Comparison of ENCODE assay signal across 35 cellular contexts in the genomic region with DNA sequence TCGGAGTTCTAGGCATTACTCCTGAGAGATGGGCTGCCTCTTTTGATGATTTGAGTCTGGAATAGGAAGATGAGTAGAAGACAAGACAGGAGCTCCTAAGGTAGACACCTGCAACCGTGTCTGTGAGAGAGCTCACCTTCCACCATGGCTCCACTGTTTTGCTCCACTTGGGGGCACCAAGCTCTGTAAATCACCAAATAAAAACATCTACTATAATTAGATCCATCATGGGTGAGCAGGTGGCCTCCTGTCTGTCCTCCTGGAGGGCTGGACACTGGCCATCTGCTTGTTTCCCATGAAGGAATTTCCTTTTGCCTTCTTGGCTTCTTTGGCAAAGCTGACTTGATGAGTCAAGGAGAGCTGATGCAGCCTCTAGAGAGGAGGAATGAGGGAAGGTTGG.
"Had no signal": no experiment of that assay in that cellular context is flagged by ENCODE, and none has a peak within 500 bp of the region (broad histone marks: within the 10 kb centered on the region; RNA-seq: fewer than 3 reads in every experiment).

No MANE protein-coding gene starts in this region.

- FAIRE-seq: RCC 7860, TTC549 had no signal

- H3K4me3 ChIP-seq: cardiac muscle cell, PC-9 had no signal

- H3K4me2 ChIP-seq: PC-9 had no signal

- ATAC-seq: activated CD4-positive, alpha-beta T cell treated with anti-CD3 and anti-CD28 coated beads for 36 hours; activated CD4-positive, CD25-positive, alpha-beta regulatory T cell treated with anti-CD3 and anti-CD28 coated beads, Interleukin-2, amount 50 U/mL, for 24 hours; activated CD8-positive, alpha-beta T cell treated with anti-CD3 and anti-CD28 coated beads, Interleukin-2, amount 10 ng/mL, durations not matched to agents 7 days and 5 days; activated T-cell treated with anti-CD3 and anti-CD28 coated beads, Interleukin-2, amount 50 U/mL, for 4 hours; WTC11 had no signal

- H3K9me3 Mint-ChIP-seq: activated CD4-positive, alpha-beta T cell treated with anti-CD3 and anti-CD28 coated beads, Interleukin-2, amount 10 ng/mL, durations not matched to agents 7 days and 5 days; activated naive CD8-positive, alpha-beta T cell treated with anti-CD3 and anti-CD28 coated beads for 36 hours; activated T-cell treated with anti-CD3 and anti-CD28 coated beads, Interleukin-2, amount 50 U/mL, for 4 hours; activated T-helper 1 cell treated with anti-CD3 and anti-CD28 coated beads, Interleukin-12 subunit alpha, Interleukin-12 subunit beta, Interleukin-2, Interleukin-4 antibody, amounts not matched to agents 30 ng/mL and 10 ng/mL and 1 ng/mL, durations not matched to agents 14 hours and 24 hours and 36 hours; T-helper 1 cell treated with Interleukin-12 subunit alpha and Interleukin-12 subunit beta and Interleukin-4 antibody, amounts not matched to agents 30 μg/mL and 1 μg/mL, for 36 hours; T-helper 2 cell treated with Interferon-gamma antibody and Interleukin-4, amounts not matched to agents 5 μg/mL and 100 μg/mL, for 36 hours; WTC11 had no signal

- H2AFZ ChIP-seq: PC-9 had no signal

- H3K36me3 Mint-ChIP-seq: activated naive CD8-positive, alpha-beta T cell treated with anti-CD3 and anti-CD28 coated beads for 36 hours; WTC11 had no signal

- H3K27ac ChIP-seq: cardiac muscle cell, PC-9 had no signal

- H3K4me1 Mint-ChIP-seq: activated CD4-positive, alpha-beta T cell treated with anti-CD3 and anti-CD28 coated beads for 36 hours; activated CD4-positive, alpha-beta T cell treated with anti-CD3 and anti-CD28 coated beads, Interleukin-2, amount 10 ng/mL, durations not matched to agents 7 days and 5 days; activated naive CD8-positive, alpha-beta T cell treated with anti-CD3 and anti-CD28 coated beads for 36 hours; central memory CD8-positive, alpha-beta T cell had no signal

- H3K27ac Mint-ChIP-seq: activated CD4-positive, alpha-beta T cell treated with anti-CD3 and anti-CD28 coated beads for 36 hours; activated CD4-positive, alpha-beta T cell treated with anti-CD3 and anti-CD28 coated beads, Interleukin-2, amount 10 ng/mL, durations not matched to agents 7 days and 5 days; activated CD8-positive, alpha-beta T cell treated with anti-CD3 and anti-CD28 coated beads, Interleukin-2, amount 10 ng/mL, durations not matched to agents 7 days and 5 days; activated naive CD8-positive, alpha-beta T cell treated with anti-CD3 and anti-CD28 coated beads for 36 hours; activated T-helper 1 cell treated with anti-CD3 and anti-CD28 coated beads, Interleukin-12 subunit alpha, Interleukin-12 subunit beta, Interleukin-2, Interleukin-4 antibody, amounts not matched to agents 30 ng/mL and 10 ng/mL and 1 ng/mL, durations not matched to agents 14 hours and 24 hours and 36 hours; T-helper 1 cell treated with Interleukin-12 subunit alpha and Interleukin-12 subunit beta and Interleukin-4 antibody, amounts not matched to agents 30 μg/mL and 1 μg/mL, for 36 hours; T-helper 2 cell treated with Interferon-gamma antibody and Interleukin-4, amounts not matched to agents 5 μg/mL and 100 μg/mL, for 36 hours; WTC11 had no signal

- H3K4me3 Mint-ChIP-seq: activated CD4-positive, alpha-beta T cell treated with anti-CD3 and anti-CD28 coated beads for 36 hours; activated CD4-positive, alpha-beta T cell treated with anti-CD3 and anti-CD28 coated beads, Interleukin-2, amount 10 ng/mL, durations not matched to agents 7 days and 5 days; activated CD8-positive, alpha-beta T cell treated with anti-CD3 and anti-CD28 coated beads, Interleukin-2, amount 10 ng/mL, durations not matched to agents 7 days and 5 days; activated naive CD8-positive, alpha-beta T cell treated with anti-CD3 and anti-CD28 coated beads for 36 hours; activated T-cell treated with anti-CD3 and anti-CD28 coated beads, Interleukin-2, amount 50 U/mL, for 4 hours; activated T-helper 1 cell treated with anti-CD3 and anti-CD28 coated beads, Interleukin-12 subunit alpha, Interleukin-12 subunit beta, Interleukin-2, Interleukin-4 antibody, amounts not matched to agents 30 ng/mL and 10 ng/mL and 1 ng/mL, durations not matched to agents 14 hours and 24 hours and 36 hours; central memory CD8-positive, alpha-beta T cell; T-helper 1 cell treated with Interleukin-12 subunit alpha and Interleukin-12 subunit beta and Interleukin-4 antibody, amounts not matched to agents 30 μg/mL and 1 μg/mL, for 36 hours; T-helper 2 cell treated with Interferon-gamma antibody and Interleukin-4, amounts not matched to agents 5 μg/mL and 100 μg/mL, for 36 hours; WTC11 had no signal

- DNase-seq: activated CD4-positive, alpha-beta T cell treated with anti-CD3 and anti-CD28 coated beads for 36 hours; activated CD4-positive, alpha-beta T cell treated with anti-CD3 and anti-CD28 coated beads, Interleukin-2, amount 10 ng/mL, durations not matched to agents 7 days and 5 days; activated CD4-positive, alpha-beta T cell treated with anti-CD3 and anti-CD28 coated beads, Interleukin-2, amount 50 U/mL, for 48 hours; activated CD8-positive, alpha-beta memory T cell treated with anti-CD3 and anti-CD28 coated beads, Interleukin-2, amount 50 U/mL, for 4 hours; activated CD8-positive, alpha-beta T cell treated with anti-CD3 and anti-CD28 coated beads, Interleukin-2, amount 10 ng/mL, durations not matched to agents 7 days and 5 days; activated effector memory CD4-positive, alpha-beta T cell treated with Interleukin-2 at 50 U/mL for 16 hours; activated naive CD4-positive, alpha-beta T cell; activated naive CD4-positive, alpha-beta T cell treated with anti-CD3 and anti-CD28 coated beads, Interleukin-2, amount 50 U/mL, for 16 hours; activated naive CD8-positive, alpha-beta T cell treated with anti-CD3 and anti-CD28 coated beads for 36 hours; activated T-cell treated with anti-CD3 and anti-CD28 coated beads for 4 hours; activated T-cell treated with anti-CD3 and anti-CD28 coated beads, Interleukin-2, amount 50 U/mL, for 4 hours; amniotic stem cell; aorta; cortex of kidney; NCI-H1092 treated with DMSO at 0.1 percent for 48 hours; NCI-H1417; NCI-H146; NCI-H187; NCI-H2029 treated with DMSO at 0.1 percent for 48 hours; NCI-H2107; NCI-H2171; NCI-H510A; NCI-H69; PC-9; Right ventricle myocardium superior; SW 1271 had no signal

- H3K36me3 ChIP-seq: cardiac muscle cell had no signal
